Comparison of ENCODE assay signal across 12 cellular contexts in genomic region chr4:123412700-123413512, GRCh38. TPM values are rescaled to one million over a fixed set of nuclear protein-coding genes. Genes with fewer than 3 reads are reported as not detected.
DNase-seq lines count a peak whose midpoint lies in the region; ATAC-seq and TF ChIP-seq lines count a peak whose summit lies in the region.
"Had no signal": no experiment of that assay in that cellular context is flagged by ENCODE, and none has a peak within 500 bp of the region (broad histone marks: within the 10 kb centered on the region; RNA-seq: fewer than 3 reads in every experiment).

No MANE protein-coding gene starts in this region.

- H3K36me3 Mint-ChIP-seq in CD4-positive, CD25-positive, alpha-beta regulatory T cell, result peaks cover 4% of the 10 kb centered on the region
- no peaks in the 10 kb centered on the region for H3K36me3 Mint-ChIP-seq in activated T-helper 17 cell treated with anti-CD3 and anti-CD28 coated beads, Interleukin-2, amount 50 U/mL, for 72 hours (ENCODE audit: low read depth)

- peak overlapping the region in 2 of 3 donors; percentile 45 to 77 for H3K27ac Mint-ChIP-seq in CD4-positive, CD25-positive, alpha-beta regulatory T cell
- H3K27ac Mint-ChIP-seq in activated T-helper 17 cell treated with anti-CD3 and anti-CD28 coated beads, Interleukin-2, amount 50 U/mL, for 72 hours, result peak overlapping the region; percentile 65
- H3K27ac Mint-ChIP-seq: GM23338 had no signal

- no peaks in the 10 kb centered on the region for H3K9me3 ChIP-seq in CD4-positive, CD25-positive, alpha-beta regulatory T cell (ENCODE audit: control insufficient read depth in 2 of 2, low read length in 2 of 2)
- no peaks in the 10 kb centered on the region for H3K9me3 ChIP-seq in mucosa of descending colon

- no peaks in the 10 kb centered on the region for H3K27me3 Mint-ChIP-seq in CD4-positive, CD25-positive, alpha-beta regulatory T cell
- H3K27me3 Mint-ChIP-seq in activated T-helper 17 cell treated with anti-CD3 and anti-CD28 coated beads, Interleukin-2, amount 50 U/mL, for 72 hours, result no peaks in the 10 kb centered on the region

- H3K27me3 ChIP-seq in CD4-positive, CD25-positive, alpha-beta regulatory T cell (ENCODE audit: control insufficient read depth, insufficient read depth, low read length), result no peaks in the 10 kb centered on the region

- intact Hi-C loops in mucosa of descending colon (cut with DNase I, micrococcal nuclease), result loop anchor here in 1 of 2 donors (10.0 kb wide), 1 partner anchor 92 kb away; no protein-coding TSS in a partner anchor

- no peaks in the 10 kb centered on the region for H3K36me3 ChIP-seq in CD4-positive, CD25-positive, alpha-beta regulatory T cell (ENCODE audit: control insufficient read depth, insufficient read depth, low read length)
- H3K36me3 ChIP-seq in mucosa of descending colon (ENCODE audit: low read depth), result no peaks in the 10 kb centered on the region

- no peak for ATAC-seq in CD4-positive, CD25-positive, alpha-beta regulatory T cell (ENCODE audit: low read depth in 2 of 2)
- peak; percentile 3 for ATAC-seq in GM21447 (IDR thresholded peaks at IDR 0.05; ENCODE audit: unreplicated experiment)
- no peak for ATAC-seq in activated T-helper 17 cell treated with anti-CD3 and anti-CD28 coated beads, Interleukin-2, amount 50 U/mL, for 72 hours (replicated peaks)
- peak; percentile 5 for ATAC-seq in mucosa of descending colon
- no peak for ATAC-seq in HG03159 (IDR thresholded peaks at IDR 0.05; ENCODE audit: unreplicated experiment)
- ATAC-seq in GM19452 (IDR thresholded peaks at IDR 0.05; ENCODE audit: unreplicated experiment), result no peak
- ATAC-seq: GM23338, left ventricle myocardium superior had no signal

- H3K27ac ChIP-seq in CD4-positive, CD25-positive, alpha-beta regulatory T cell (ENCODE audit: insufficient read depth, low read length, poor library complexity, severe bottlenecking), result no peak overlapping the region

- H3K4me1 Mint-ChIP-seq in CD4-positive, CD25-positive, alpha-beta regulatory T cell, result peaks cover 6 to 20% (median 12%) of the 10 kb centered on the region in 4 donors
- H3K4me1 Mint-ChIP-seq in activated T-helper 17 cell treated with anti-CD3 and anti-CD28 coated beads, Interleukin-2, amount 50 U/mL, for 72 hours, result peaks cover 23% of the 10 kb centered on the region

- H3K4me3 Mint-ChIP-seq in CD4-positive, CD25-positive, alpha-beta regulatory T cell, result no peak overlapping the region
- peak overlapping the region; percentile 56 for H3K4me3 Mint-ChIP-seq in activated T-helper 17 cell treated with anti-CD3 and anti-CD28 coated beads, Interleukin-2, amount 50 U/mL, for 72 hours
- H3K4me3 Mint-ChIP-seq: GM23338 had no signal

- no peaks in the 10 kb centered on the region for H3K4me1 ChIP-seq in CD4-positive, CD25-positive, alpha-beta regulatory T cell (ENCODE audit: control insufficient read depth, insufficient read depth, low read length, poor library complexity, severe bottlenecking)
- peaks cover 22% of the 10 kb centered on the region for H3K4me1 ChIP-seq in mucosa of descending colon (ENCODE audit: low read depth)

- DNase-seq in CD4-positive, CD25-positive, alpha-beta regulatory T cell, result no peak
- DNase-seq in mucosa of descending colon, result no peak
- DNase-seq in NCI-H1092 treated with DMSO at 0.1 percent for 48 hours (lab: John Stamatoyannopoulos, UW), result no peak
- DNase-seq in occipital lobe (lab: John Stamatoyannopoulos, UW), result no peak
- DNase-seq: left ventricle myocardium superior, NCI-H69, retina had no signal

- H3K9me3 Mint-ChIP-seq in CD4-positive, CD25-positive, alpha-beta regulatory T cell, result peaks cover 0 to 3% (median 0%) of the 10 kb centered on the region in 7 donors
- peaks cover 5% of the 10 kb centered on the region for H3K9me3 Mint-ChIP-seq in activated T-helper 17 cell treated with anti-CD3 and anti-CD28 coated beads, Interleukin-2, amount 50 U/mL, for 72 hours
- H3K9me3 Mint-ChIP-seq: GM23338 had no signal

- H3K4me3 ChIP-seq in CD4-positive, CD25-positive, alpha-beta regulatory T cell (ENCODE audit: low read depth, low read length), result no peak overlapping the region
- no peak overlapping the region for H3K4me3 ChIP-seq in mucosa of descending colon
- H3K4me3 ChIP-seq: GM23338 had no signal

- no peak for TF ChIP-seq CTCF in mucosa of descending colon (IDR thresholded peaks at IDR 0.05)

RNA-seq across cellular contexts. Expression of gene SPRY1, which starts 16.3 kb away (rescaled TPM):
- total RNA-seq in CD4-positive, CD25-positive, alpha-beta regulatory T cell, result 6.4 TPM
- polyA plus RNA-seq in CD4-positive, CD25-positive, alpha-beta regulatory T cell, result 1 to 10 TPM; 2.0 to 5.1 (median 3.8) TPM
- total RNA-seq in activated T-helper 17 cell treated with anti-CD3 and anti-CD28 coated beads, Interleukin-2, amount 50 U/mL, for 72 hours, result 10 to 100 TPM in 1 of 2 donors, 1 to 10 TPM in 1; 9.8 to 76.0 TPM
- total RNA-seq in mucosa of descending colon (10 to 100 TPM; 26.5 to 46.4 (median 27.2) TPM), occipital lobe (12.9 TPM)

Comparison
In these comparisons a context has a peak if more than half of its experiments do, and no peak if none do; other contexts are left out.
1. ATAC-seq: peak in GM21447 (single experiment) and mucosa of descending colon (single experiment); none in CD4-positive, CD25-positive, alpha-beta regulatory T cell (0 of 2), activated T-helper 17 cell treated with anti-CD3 and anti-CD28 coated beads, Interleukin-2, amount 50 U/mL, for 72 hours (single experiment), HG03159 (single experiment) and GM19452 (single experiment).